ENCODE assay signal across 2 cellular contexts in genomic region chr17:48618366-48618896, GRCh38.
A peak's percentile ranks its signal among the peaks of the same experiment; 100 is the strongest.
TF ChIP-seq lines count a peak whose summit lies in the region.

No MANE protein-coding gene starts in this region.

TF ChIP-seq in HEK293T, 16 proteins besides CTCF, POLR2A, EP300 and RAD21:
- no peak for TF ChIP-seq SP1 (IDR thresholded peaks at IDR 0.05)
- no peak for TF ChIP-seq NFRKB (IDR thresholded peaks at IDR 0.05)
- no peak for TF ChIP-seq CTBP1 (IDR thresholded peaks at IDR 0.05; ENCODE audit: borderline replicate concordance)
- TF ChIP-seq LEF1 (IDR thresholded peaks at IDR 0.05; ENCODE audit: borderline replicate concordance): no peak
- no peak for TF ChIP-seq FOXA1 (IDR thresholded peaks at IDR 0.05)
- TF ChIP-seq TARDBP (IDR thresholded peaks at IDR 0.05): no peak
- TF ChIP-seq FOXM1 (IDR thresholded peaks at IDR 0.05; ENCODE audit: borderline replicate concordance): no peak
- no peak for TF ChIP-seq ELF4 (IDR thresholded peaks at IDR 0.05)
- no peak for TF ChIP-seq SUZ12 (IDR thresholded peaks at IDR 0.05)
- TF ChIP-seq BHLHE40 (IDR thresholded peaks at IDR 0.05; ENCODE audit: borderline replicate concordance): no peak
- TF ChIP-seq FOXK2 (IDR thresholded peaks at IDR 0.05): no peak
- TF ChIP-seq ARNT (IDR thresholded peaks at IDR 0.05): no peak
- TF ChIP-seq, protein P1, sequence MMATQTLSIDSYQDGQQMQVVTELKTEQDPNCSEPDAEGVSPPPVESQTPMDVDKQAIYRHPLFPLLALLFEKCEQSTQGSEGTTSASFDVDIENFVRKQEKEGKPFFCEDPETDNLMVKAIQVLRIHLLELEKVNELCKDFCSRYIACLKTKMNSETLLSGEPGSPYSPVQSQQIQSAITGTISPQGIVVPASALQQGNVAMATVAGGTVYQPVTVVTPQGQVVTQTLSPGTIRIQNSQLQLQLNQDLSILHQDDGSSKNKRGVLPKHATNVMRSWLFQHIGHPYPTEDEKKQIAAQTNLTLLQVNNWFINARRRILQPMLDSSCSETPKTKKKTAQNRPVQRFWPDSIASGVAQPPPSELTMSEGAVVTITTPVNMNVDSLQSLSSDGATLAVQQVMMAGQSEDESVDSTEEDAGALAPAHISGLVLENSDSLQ (IDR thresholded peaks at IDR 0.05): no peak
- TF ChIP-seq ZNF384 (IDR thresholded peaks at IDR 0.05): no peak
- TF ChIP-seq L3MBTL2 (conservative IDR thresholded peaks at IDR 0.05): no peak
- TF ChIP-seq HDGF (IDR thresholded peaks at IDR 0.05; ENCODE audit: borderline replicate concordance): no peak

TF ChIP-seq in H1, 55 proteins besides CTCF, POLR2A, EP300 and RAD21:
- TF ChIP-seq ASH2L (IDR thresholded peaks at IDR 0.05; ENCODE audit: low read length) (no peak), CTBP2 (IDR thresholded peaks at IDR 0.05; ENCODE audit: borderline replicate concordance, insufficient read depth, insufficient read length, low read length) (no peak), BACH1 (IDR thresholded peaks at IDR 0.05; ENCODE audit: low read length) (no peak), NANOG (IDR thresholded peaks at IDR 0.05; ENCODE audit: insufficient read depth, low read depth, low read length, poor library complexity, severe bottlenecking) (no peak), JUND (IDR thresholded peaks at IDR 0.05; ENCODE audit: low read length) (peak; percentile 12; the same call in 1 of the 2 replicates), RXRA (IDR thresholded peaks at IDR 0.05; ENCODE audit: insufficient read depth, low read depth, low read length) (no peak), SRF (IDR thresholded peaks at IDR 0.05; ENCODE audit: low read depth, low read length) (no peak), EZH2 (IDR thresholded peaks at IDR 0.05; ENCODE audit: low read depth, low read length, severe bottlenecking) (peak; percentile 67), POLR2AphosphoS5 (IDR thresholded peaks at IDR 0.05; ENCODE audit: low read depth, low read length) (no peak), TCF12 (IDR thresholded peaks at IDR 0.05; ENCODE audit: low read depth, low read length) (0 out of 2 replicates have a peak, but pooled peaks have one; percentile 63)
- TF ChIP-seq, protein P2, sequence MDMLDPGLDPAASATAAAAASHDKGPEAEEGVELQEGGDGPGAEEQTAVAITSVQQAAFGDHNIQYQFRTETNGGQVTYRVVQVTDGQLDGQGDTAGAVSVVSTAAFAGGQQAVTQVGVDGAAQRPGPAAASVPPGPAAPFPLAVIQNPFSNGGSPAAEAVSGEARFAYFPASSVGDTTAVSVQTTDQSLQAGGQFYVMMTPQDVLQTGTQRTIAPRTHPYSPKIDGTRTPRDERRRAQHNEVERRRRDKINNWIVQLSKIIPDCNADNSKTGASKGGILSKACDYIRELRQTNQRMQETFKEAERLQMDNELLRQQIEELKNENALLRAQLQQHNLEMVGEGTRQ (IDR thresholded peaks at IDR 0.05; ENCODE audit: low read length): no peak
TF ChIP-seq in H1: peak in this region for 3.
